ENCODE assay signal across 8 cellular contexts in the genomic region with DNA sequence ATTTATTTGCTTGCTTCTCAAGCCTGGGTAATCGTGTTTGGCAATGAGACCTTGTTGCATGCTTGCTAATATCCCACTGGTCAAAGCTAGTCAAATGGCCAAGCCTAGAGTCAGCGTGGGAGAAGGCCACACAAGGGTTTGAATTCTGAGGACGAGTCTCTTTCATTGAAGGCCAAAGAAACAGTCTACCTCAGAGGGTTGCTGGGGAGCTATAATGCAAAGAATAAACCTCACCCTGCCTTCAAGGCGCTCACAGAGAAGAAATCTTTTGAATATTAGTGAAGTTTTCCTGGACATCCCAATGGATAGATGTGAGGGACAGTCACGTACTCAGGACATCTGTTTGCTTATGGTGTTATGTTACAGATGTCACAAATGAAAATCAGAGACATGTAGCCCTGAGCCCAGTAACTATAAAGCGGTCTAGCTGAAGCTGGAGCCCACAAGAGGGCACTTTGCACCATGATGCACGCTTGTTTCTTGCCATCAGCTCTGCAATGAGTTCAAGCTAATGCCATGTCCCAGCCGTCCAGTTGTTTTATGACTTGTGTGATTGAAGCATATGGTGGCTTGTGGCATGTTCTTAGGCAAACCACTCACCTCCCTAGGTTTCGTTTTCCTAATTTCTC. TPM values are rescaled to one million over a fixed set of nuclear protein-coding genes. Genes with fewer than 3 reads are reported as not detected.
A peak's percentile ranks its signal among the peaks of the same experiment; 100 is the strongest.
DNase-seq lines count a peak whose midpoint lies in the region; ATAC-seq and TF ChIP-seq lines count a peak whose summit lies in the region.

No MANE protein-coding gene starts in this region.

- no peaks in the 10 kb centered on the region for H3K9me1 ChIP-seq in IMR-90 (ENCODE audit: insufficient read depth, low read length)

- dilution Hi-C loops in IMR-90 (cut with HindIII; ENCODE audit: low sequenced_read_pairs, unreplicated experiment), result no loop called here

- in situ Hi-C loops in IMR-90 (cut with MboI; ENCODE audit: low sequenced_read_pairs), result no loop called here

- no peaks in the 10 kb centered on the region for H3K36me3 ChIP-seq in IMR-90 (ENCODE audit: control insufficient read depth, insufficient read depth, low read length)
- H3K36me3 ChIP-seq in left lung, result no peaks in the 10 kb centered on the region

- no peak overlapping the region for H2BK15ac ChIP-seq in IMR-90 (ENCODE audit: low read depth, low read length)

- no peak overlapping the region for H3K18ac ChIP-seq in IMR-90 (ENCODE audit: low read depth, low read length)

- no peak overlapping the region for H2AK9ac ChIP-seq in IMR-90 (replicated peaks; ENCODE audit: low read depth, low read length, poor library complexity)

- peak; percentile 22; the same call in 1 of the 2 replicates for TF ChIP-seq RAD21 in IMR-90 (IDR thresholded peaks at IDR 0.05; ENCODE audit: low read length)

- H3K27ac ChIP-seq in IMR-90 (ENCODE audit: insufficient read depth, low read length), result no peak overlapping the region
- peak overlapping the region in 1 of 2 donors; percentile 71 for H3K27ac ChIP-seq in left lung

- no peaks in the 10 kb centered on the region for H3K36me3 Mint-ChIP-seq in stimulated activated naive B cell treated with anti-CD40 and anti-IgM and Interleukin-4, amounts not matched to agents 10 μg/mL and 1 μg/mL and 100 μg/mL, for 72 hours

- H3K4ac ChIP-seq in IMR-90 (ENCODE audit: low read depth, low read length), result no peak overlapping the region

- no peak overlapping the region for H3K4me3 ChIP-seq in IMR-90 (ENCODE audit: insufficient read depth, low read depth, low read length)
- peak overlapping the region; percentile 34 to 51 for H3K4me3 ChIP-seq in left lung

- H3K27ac Mint-ChIP-seq in stimulated activated naive B cell treated with anti-CD40 and anti-IgM and Interleukin-4, amounts not matched to agents 10 μg/mL and 1 μg/mL and 100 μg/mL, for 72 hours, result no peak overlapping the region

- TF ChIP-seq POLR2A in IMR-90 (IDR thresholded peaks at IDR 0.05; ENCODE audit: low read depth, low read length), result no peak

- H3K9ac ChIP-seq in IMR-90 (ENCODE audit: low read depth, low read length), result no peak overlapping the region

- peaks cover 0 to 1% of the 10 kb centered on the region in 2 donors for H3K9me3 Mint-ChIP-seq in stimulated activated naive B cell treated with anti-CD40 and anti-IgM and Interleukin-4, amounts not matched to agents 10 μg/mL and 1 μg/mL and 100 μg/mL, for 72 hours

- peak overlapping the region; percentile 60 for H3K4me2 ChIP-seq in IMR-90 (ENCODE audit: low read depth, low read length)

- H3K27me3 ChIP-seq in IMR-90 (ENCODE audit: control insufficient read depth, insufficient read depth, low read length) (no peaks in the 10 kb centered on the region), left lung (no peaks in the 10 kb centered on the region)

- no peak overlapping the region for H2AK5ac ChIP-seq in IMR-90 (ENCODE audit: low read depth, low read length)

- H3K23ac ChIP-seq in IMR-90 (ENCODE audit: low read depth, low read length), result no peak overlapping the region

- H4K5ac ChIP-seq in IMR-90 (ENCODE audit: low read depth, low read length), result no peak overlapping the region

- H3K9me3 ChIP-seq in IMR-90 (ENCODE audit: control insufficient read depth, insufficient read depth, low read length) (no peaks in the 10 kb centered on the region), left lung (no peaks in the 10 kb centered on the region)

- no peak overlapping the region for H4K8ac ChIP-seq in IMR-90 (ENCODE audit: low read depth in 2 of 2, low read length in 2 of 2)

- H3K14ac ChIP-seq in IMR-90 (replicated peaks; ENCODE audit: low read depth, low read length), result no peak overlapping the region

- DNase-seq in EL (peak; percentile 57), IMR-90 (peak; percentile 19), SKM-1 (lab: John Stamatoyannopoulos, UW; ENCODE audit: unreplicated experiment) (peak; percentile 47), left lung (peak in 1 of 2 donors; percentile 75), GOT3 (lab: John Stamatoyannopoulos, UW) (no peak)
- peak; percentile 15 for DNase-seq in central memory CD4-positive, alpha-beta T cell
- no peak for DNase-seq in stimulated activated naive B cell treated with anti-CD40 and anti-IgM and Interleukin-4, amounts not matched to agents 10 μg/mL and 1 μg/mL and 100 μg/mL, for 72 hours

- H3K4me3 Mint-ChIP-seq in stimulated activated naive B cell treated with anti-CD40 and anti-IgM and Interleukin-4, amounts not matched to agents 10 μg/mL and 1 μg/mL and 100 μg/mL, for 72 hours, result no peak overlapping the region

- no peak overlapping the region for H2AFZ ChIP-seq in IMR-90 (replicated peaks; ENCODE audit: low read length, poor library complexity)

- WGBS in IMR-90 (ENCODE audit: extremely low coverage in 2 of 2, insufficient read length in 1 of 2), 2 experiments, result 45% methylated on average over 2 of the region's 9 CpGs; no CpG with 5 or more reads in 1 of the 2 experiments

- no peak overlapping the region for H2BK5ac ChIP-seq in IMR-90 (ENCODE audit: low read depth, low read length, poor library complexity, severe bottlenecking)

- peaks cover 37 to 58% of the 10 kb centered on the region in 2 donors for H3K27me3 Mint-ChIP-seq in stimulated activated naive B cell treated with anti-CD40 and anti-IgM and Interleukin-4, amounts not matched to agents 10 μg/mL and 1 μg/mL and 100 μg/mL, for 72 hours

- CTCF ChIA-PET in IMR-90 (lab: Yijun Ruan, JAX), result interaction anchor here (1.3 to 1.5 kb wide), 2 partner anchors 12 to 69 kb away, joined by 5 to 8 read pairs; no protein-coding TSS in a partner anchor

- H4K91ac ChIP-seq in IMR-90 (ENCODE audit: insufficient read depth, low read depth, low read length), result no peak overlapping the region

- no peaks in the 10 kb centered on the region for H4K20me1 ChIP-seq in IMR-90 (ENCODE audit: insufficient read depth, low read length)

- no peak overlapping the region for H2BK120ac ChIP-seq in IMR-90 (ENCODE audit: low read depth, low read length)

- H3K4me1 Mint-ChIP-seq in stimulated activated naive B cell treated with anti-CD40 and anti-IgM and Interleukin-4, amounts not matched to agents 10 μg/mL and 1 μg/mL and 100 μg/mL, for 72 hours, result peaks cover 6 to 17% of the 10 kb centered on the region in 2 donors

- H2BK20ac ChIP-seq in IMR-90 (ENCODE audit: low read depth, low read length), result no peak overlapping the region

- H3K79me1 ChIP-seq in IMR-90 (ENCODE audit: low read depth in 1 of 2, low read length in 2 of 2), result no peaks in the 10 kb centered on the region

- no peak overlapping the region for H3K56ac ChIP-seq in IMR-90 (ENCODE audit: extremely low read depth, insufficient read depth, low read length)

- peaks cover 1% of the 10 kb centered on the region; the same call in 1 of the 2 replicates for H3K4me1 ChIP-seq in IMR-90 (ENCODE audit: control insufficient read depth, insufficient read depth, low read length)
- peaks cover 0 to 14% of the 10 kb centered on the region in 2 donors for H3K4me1 ChIP-seq in left lung

- TF ChIP-seq CTCF in IMR-90 (conservative IDR thresholded peaks at IDR 0.05; ENCODE audit: low read depth, low read length), result peak; percentile 27; the same call in 1 of the 2 replicates
- peak; percentile 33 to 39 for TF ChIP-seq CTCF in left lung (IDR thresholded peaks at IDR 0.05)

- intact Hi-C loops in IMR-90 (cut with micrococcal nuclease) (loop anchor here (1.0 to 5.0 kb wide), 2 partner anchors 69 to 124 kb away; partner anchors contain the start of gene CYP4V2), left lung (cut with DNase I) (no loop called here)

- POLR2A ChIA-PET in IMR-90 (lab: Charles Lee; ENCODE audit: unreplicated experiment), result no interaction called here

- no TSS peak for BruUV-seq in IMR-90 (replicated peaks; lab: Mats Ljungman, UMichigan)

- ATAC-seq in GM21423 (IDR thresholded peaks at IDR 0.05; ENCODE audit: unreplicated experiment) (peak; percentile 83), IMR-90 (ENCODE audit: low read depth) (peak; percentile 79), left lung (peak; percentile 96)
- peak; percentile 87 to 89 for ATAC-seq in stimulated activated naive B cell treated with anti-CD40 and anti-IgM and Interleukin-4, amounts not matched to agents 10 μg/mL and 1 μg/mL and 100 μg/mL, for 72 hours (replicated peaks)

TF ChIP-seq in IMR-90, 13 proteins besides CTCF, POLR2A, EP300 and RAD21:
- TF ChIP-seq BHLHE40 (IDR thresholded peaks at IDR 0.05; ENCODE audit: low read depth, low read length) (no peak), CEBPB (IDR thresholded peaks at IDR 0.05; ENCODE audit: low read depth, low read length) (no peak), RCOR1 (IDR thresholded peaks at IDR 0.05; ENCODE audit: insufficient replicate concordance, low read length) (no peak), MXI1 (IDR thresholded peaks at IDR 0.05; ENCODE audit: borderline replicate concordance, low read depth, low read length) (no peak), NFE2L2 (IDR thresholded peaks at IDR 0.05; ENCODE audit: low read depth, low read length) (no peak)
- TF ChIP-seq, protein P1, sequence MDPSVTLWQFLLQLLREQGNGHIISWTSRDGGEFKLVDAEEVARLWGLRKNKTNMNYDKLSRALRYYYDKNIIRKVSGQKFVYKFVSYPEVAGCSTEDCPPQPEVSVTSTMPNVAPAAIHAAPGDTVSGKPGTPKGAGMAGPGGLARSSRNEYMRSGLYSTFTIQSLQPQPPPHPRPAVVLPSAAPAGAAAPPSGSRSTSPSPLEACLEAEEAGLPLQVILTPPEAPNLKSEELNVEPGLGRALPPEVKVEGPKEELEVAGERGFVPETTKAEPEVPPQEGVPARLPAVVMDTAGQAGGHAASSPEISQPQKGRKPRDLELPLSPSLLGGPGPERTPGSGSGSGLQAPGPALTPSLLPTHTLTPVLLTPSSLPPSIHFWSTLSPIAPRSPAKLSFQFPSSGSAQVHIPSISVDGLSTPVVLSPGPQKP (IDR thresholded peaks at IDR 0.05; ENCODE audit: borderline replicate concordance, low read depth, low read length), result no peak
- TF ChIP-seq, protein P2, sequence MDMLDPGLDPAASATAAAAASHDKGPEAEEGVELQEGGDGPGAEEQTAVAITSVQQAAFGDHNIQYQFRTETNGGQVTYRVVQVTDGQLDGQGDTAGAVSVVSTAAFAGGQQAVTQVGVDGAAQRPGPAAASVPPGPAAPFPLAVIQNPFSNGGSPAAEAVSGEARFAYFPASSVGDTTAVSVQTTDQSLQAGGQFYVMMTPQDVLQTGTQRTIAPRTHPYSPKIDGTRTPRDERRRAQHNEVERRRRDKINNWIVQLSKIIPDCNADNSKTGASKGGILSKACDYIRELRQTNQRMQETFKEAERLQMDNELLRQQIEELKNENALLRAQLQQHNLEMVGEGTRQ (IDR thresholded peaks at IDR 0.05; ENCODE audit: low read depth, low read length), result no peak

RNA-seq across cellular contexts. Expression of gene TLR3, which starts 1.1 kb away (rescaled TPM):
- total RNA-seq in IMR-90 (2012; rRNA removed) (0.28 and 0.36 TPM in 2 replicates), left lung (10 to 100 TPM; 24.6 to 44.2 TPM)
- polyA plus RNA-seq in IMR-90 (2012; rRNA removed), result 0.12 and 0.17 TPM in 2 replicates
- polyA plus RNA-seq in IMR-90 (2012; cell fraction: cytosol; rRNA removed), result 0.03 TPM in 1 of 2 replicates, not detected in the other
- polyA plus RNA-seq in IMR-90 (2012; cell fraction: nucleus; rRNA removed; ENCODE audit: low replicate concordance), result 0.16 TPM in 1 of 2 replicates, not detected in the other

RNA-seq across cellular contexts. Expression of gene FAM149A, which starts 36.6 kb away (rescaled TPM):
- total RNA-seq in IMR-90 (2012; rRNA removed) (0.54 and 0.83 TPM in 2 replicates), left lung (10 to 100 TPM; 10.1 to 14.8 TPM)
- polyA plus RNA-seq in IMR-90 (2012; rRNA removed), result 0.44 and 0.70 TPM in 2 replicates
- 0.48 and 0.64 TPM in 2 replicates for polyA plus RNA-seq in IMR-90 (2012; cell fraction: cytosol; rRNA removed)
- polyA plus RNA-seq in IMR-90 (2012; cell fraction: nucleus; rRNA removed; ENCODE audit: low replicate concordance), result 0.27 and 0.37 TPM in 2 replicates

Comparison
In these comparisons a context has a peak if more than half of its experiments do, and no peak if none do; other contexts are left out.
1. DNase-seq: peak in EL (single experiment), IMR-90 (single experiment), SKM-1 (single experiment) and central memory CD4-positive, alpha-beta T cell (single experiment); none in stimulated activated naive B cell treated with anti-CD40 and anti-IgM and Interleukin-4, amounts not matched to agents 10 μg/mL and 1 μg/mL and 100 μg/mL, for 72 hours (single experiment) and GOT3 (single experiment).
2. RNA of gene TLR3, which starts 1.1 kb away (total RNA-seq): 24.6 to 44.2 TPM in left lung; 0.28 to 0.36 TPM in IMR-90; every median in the first group is over 10 times any median in the second.
3. Peak in every context shown above with its lines, with median percentiles within 50 percentile points of each other: ATAC-seq.